In the genomic region with DNA sequence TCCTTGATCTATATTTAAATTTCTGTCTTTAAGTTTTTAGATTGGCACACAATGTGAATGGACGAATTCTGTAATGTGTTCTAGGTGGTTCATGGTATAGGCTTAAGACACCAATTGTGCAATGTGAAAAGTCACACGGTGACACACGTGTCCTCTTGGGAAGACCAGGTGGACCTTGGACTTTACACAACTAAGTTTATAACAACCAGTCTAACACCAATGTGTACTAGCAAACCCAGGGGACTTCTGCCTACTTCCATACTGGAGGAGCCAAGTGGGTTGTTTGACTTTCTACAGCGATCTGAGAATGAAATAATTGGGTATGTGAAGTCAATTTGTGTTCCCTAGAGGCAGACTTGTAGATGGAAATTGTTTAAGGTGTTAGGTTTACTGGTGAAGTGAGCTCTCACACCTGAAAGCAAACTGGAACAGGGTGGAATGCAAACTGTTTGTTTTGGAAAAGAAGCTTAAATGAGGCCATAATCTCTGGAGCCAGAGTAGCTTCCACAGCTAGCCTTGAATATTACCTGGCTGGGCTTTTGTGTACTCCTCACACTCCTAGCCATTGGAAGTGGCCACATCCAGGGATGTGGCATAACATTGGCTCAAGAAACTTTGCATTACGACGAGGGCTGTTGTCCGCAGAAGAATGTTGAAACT, we compare ENCODE assay signal across 29 cellular contexts. TPM values are rescaled to one million over a fixed set of nuclear protein-coding genes. Genes with fewer than 3 reads are reported as not detected.
DNase-seq lines count a peak whose midpoint lies in the region; ATAC-seq, FAIRE-seq and TF ChIP-seq lines count a peak whose summit lies in the region.
"Had no signal": no experiment of that assay in that cellular context is flagged by ENCODE, and none has a peak within 500 bp of the region (broad histone marks: within the 10 kb centered on the region; RNA-seq: fewer than 3 reads in every experiment).

No MANE protein-coding gene starts in this region.

- intact Hi-C loops in left lung (cut with DNase I): loop anchor here in 1 of 2 donors (5.0 kb wide), 2 partner anchors 240 to 385 kb away; no protein-coding TSS in a partner anchor
- intact Hi-C loops in transverse colon (cut with DNase I; ENCODE audit: low total_unique reads): loop anchor here (5.0 to 10.0 kb wide), 2 partner anchors 240 to 382 kb away; no protein-coding TSS in a partner anchor

- 61 to 92% methylated on average over 4 to 7 of the region's 7 CpGs for WGBS in transverse colon (ENCODE audit: low coverage in 1 of 2), 2 donors

- H3K9me2 ChIP-seq in Loucy (replicated peaks; ENCODE audit: low read depth, low read length): no peaks in the 10 kb centered on the region

- peaks cover 7% of the 10 kb centered on the region; the same call in 1 of the 2 replicates for H3F3A ChIP-seq in Loucy (ENCODE audit: low read depth)

- no peaks in the 10 kb centered on the region for H3K9me3 ChIP-seq in Loucy (ENCODE audit: insufficient read depth, low read depth, low read length)
- no peaks in the 10 kb centered on the region for H3K9me3 ChIP-seq in left lung
- no peaks in the 10 kb centered on the region for H3K9me3 ChIP-seq in transverse colon
- H3K9me3 ChIP-seq: left ventricle myocardium inferior, psoas muscle, SJSA1, tibial nerve had no signal

- TF ChIP-seq POLR2A in transverse colon (IDR thresholded peaks at IDR 0.05): no peak

- no peak for DNase-seq in activated naive CD8-positive, alpha-beta T cell treated with anti-CD3 and anti-CD28 coated beads, Interleukin-2, amount 10 ng/mL, durations not matched to agents 7 days and 5 days
- DNase-seq in activated naive CD8-positive, alpha-beta T cell treated with anti-CD3 and anti-CD28 coated beads for 36 hours: no peak
- no peak for DNase-seq in left lung
- peak; percentile 65 for DNase-seq in transverse colon
- no peak for DNase-seq in RCC 7860 (ENCODE audit: low spot score)
- DNase-seq in immature natural killer cell: no peak
- DNase-seq: ACHN, activated T-cell treated with anti-CD3 and anti-CD28 coated beads for 4 hours, COR-L47, DMS79 treated with DMSO at 0.1 percent for 48 hours, erythroblast, GM23248, IMR-90, naive B cell, NCI-H1092, NCI-H1694 treated with DMSO at 0.1 percent for 48 hours, NCI-H446 treated with DMSO at 0.1 percent for 48 hours, NCI-H82, nucleus accumbens, psoas muscle, RPMI8226 had no signal

- no peaks in the 10 kb centered on the region for H3K9me3 Mint-ChIP-seq in activated naive CD8-positive, alpha-beta T cell treated with anti-CD3 and anti-CD28 coated beads, Interleukin-2, amount 10 ng/mL, durations not matched to agents 7 days and 5 days
- no peaks in the 10 kb centered on the region for H3K9me3 Mint-ChIP-seq in activated naive CD8-positive, alpha-beta T cell treated with anti-CD3 and anti-CD28 coated beads for 36 hours
- H3K9me3 Mint-ChIP-seq in immature natural killer cell: no peaks in the 10 kb centered on the region
- H3K9me3 Mint-ChIP-seq: dendritic cell treated with granulocyte-macrophage colony-stimulating factor and Interleukin-4, amounts not matched to agents 40 ng/mL and 50 ng/mL, for 4 days; naive B cell had no signal

- FAIRE-seq in RCC 7860 (lab: Jason Lieb, UNC): no peak
- FAIRE-seq: TTC549 had no signal

- H3K9ac ChIP-seq in Loucy (ENCODE audit: low read depth, low read length, poor library complexity, severe bottlenecking): peak overlapping the region; percentile 63
- H3K9ac ChIP-seq: GM23248 had no signal

- peak overlapping the region; percentile 46 for H3K4me3 Mint-ChIP-seq in activated naive CD8-positive, alpha-beta T cell treated with anti-CD3 and anti-CD28 coated beads, Interleukin-2, amount 10 ng/mL, durations not matched to agents 7 days and 5 days
- H3K4me3 Mint-ChIP-seq in activated naive CD8-positive, alpha-beta T cell treated with anti-CD3 and anti-CD28 coated beads for 36 hours: no peak overlapping the region
- H3K4me3 Mint-ChIP-seq in immature natural killer cell: no peak overlapping the region
- H3K4me3 Mint-ChIP-seq: B cell; dendritic cell treated with granulocyte-macrophage colony-stimulating factor and Interleukin-4, amounts not matched to agents 40 ng/mL and 50 ng/mL, for 4 days; naive B cell had no signal

- no peaks in the 10 kb centered on the region for H3K27me3 ChIP-seq in Loucy (ENCODE audit: insufficient read depth, low read length, poor library complexity, severe bottlenecking)
- H3K27me3 ChIP-seq in left lung: no peaks in the 10 kb centered on the region
- no peaks in the 10 kb centered on the region for H3K27me3 ChIP-seq in transverse colon
- H3K27me3 ChIP-seq: SJSA1, tibial nerve had no signal

- H3K4me3 ChIP-seq in Loucy (ENCODE audit: low read length, poor library complexity, severe bottlenecking): peak overlapping the region; percentile 56
- H3K4me3 ChIP-seq in left lung: no peak overlapping the region
- H3K4me3 ChIP-seq in transverse colon: no peak overlapping the region
- H3K4me3 ChIP-seq: GM23248, left ventricle myocardium inferior, psoas muscle, SJSA1, tibial nerve had no signal

- no peaks in the 10 kb centered on the region for H4K20me1 ChIP-seq in Loucy (ENCODE audit: insufficient read depth, low read length, poor library complexity, severe bottlenecking)

- H3K36me3 ChIP-seq in Loucy (ENCODE audit: insufficient read depth, low read length) (no peaks in the 10 kb centered on the region), left lung (no peaks in the 10 kb centered on the region), transverse colon (no peaks in the 10 kb centered on the region)
- H3K36me3 ChIP-seq: left ventricle myocardium inferior, SJSA1, tibial nerve had no signal

- H3K4me1 Mint-ChIP-seq in activated naive CD8-positive, alpha-beta T cell treated with anti-CD3 and anti-CD28 coated beads, Interleukin-2, amount 10 ng/mL, durations not matched to agents 7 days and 5 days: peaks cover 51% of the 10 kb centered on the region
- peaks cover 28% of the 10 kb centered on the region for H3K4me1 Mint-ChIP-seq in activated naive CD8-positive, alpha-beta T cell treated with anti-CD3 and anti-CD28 coated beads for 36 hours
- H3K4me1 Mint-ChIP-seq in immature natural killer cell: peaks cover 3 to 9% of the 10 kb centered on the region in 2 donors

- H3K27ac Mint-ChIP-seq in activated naive CD8-positive, alpha-beta T cell treated with anti-CD3 and anti-CD28 coated beads, Interleukin-2, amount 10 ng/mL, durations not matched to agents 7 days and 5 days: peak overlapping the region; percentile 87
- no peak overlapping the region for H3K27ac Mint-ChIP-seq in activated naive CD8-positive, alpha-beta T cell treated with anti-CD3 and anti-CD28 coated beads for 36 hours
- H3K27ac Mint-ChIP-seq in immature natural killer cell: no peak overlapping the region
- H3K27ac Mint-ChIP-seq: B cell; dendritic cell treated with granulocyte-macrophage colony-stimulating factor and Interleukin-4, amounts not matched to agents 40 ng/mL and 50 ng/mL, for 4 days; naive B cell had no signal

- POLR2A ChIA-PET in activated naive CD8-positive, alpha-beta T cell treated with anti-CD3 and anti-CD28 coated beads, Interleukin-2, amount 10 ng/mL, durations not matched to agents 7 days and 5 days (lab: Charles Lee): interaction anchor here (1.2 kb wide), 2 partner anchors 19 to 45 kb away, joined by 7 read pairs; a partner anchor contains a TSS

- peak overlapping the region; percentile 72 for H3K4me2 ChIP-seq in Loucy (ENCODE audit: low read depth, low read length, poor library complexity, severe bottlenecking)

- H3K27ac ChIP-seq in left lung (no peak overlapping the region), transverse colon (peak overlapping the region in 1 of 4 donors; percentile 9)
- H3K27ac ChIP-seq: GM23248, left ventricle myocardium inferior, psoas muscle, SJSA1, tibial nerve had no signal

- in situ Hi-C loops in transverse colon (cut with MboI; ENCODE audit: low pct_ligation_motif_present in 1 of 4, low pct_unique_long_range_greater_than_20kb in 1 of 4, low sequenced_read_pairs in 3 of 4): loop anchor here (5.0 to 10.0 kb wide), 4 partner anchors 242 to 392 kb away; no protein-coding TSS in a partner anchor

- H3K79me2 ChIP-seq in Loucy (ENCODE audit: insufficient read depth, low read length): no peaks in the 10 kb centered on the region

- H3K36me3 Mint-ChIP-seq in activated naive CD8-positive, alpha-beta T cell treated with anti-CD3 and anti-CD28 coated beads, Interleukin-2, amount 10 ng/mL, durations not matched to agents 7 days and 5 days: no peaks in the 10 kb centered on the region
- H3K36me3 Mint-ChIP-seq in activated naive CD8-positive, alpha-beta T cell treated with anti-CD3 and anti-CD28 coated beads for 36 hours: no peaks in the 10 kb centered on the region
- no peaks in the 10 kb centered on the region for H3K36me3 Mint-ChIP-seq in immature natural killer cell
- H3K36me3 Mint-ChIP-seq: naive B cell had no signal

- TF ChIP-seq CTCF in Loucy (conservative IDR thresholded peaks at IDR 0.05; ENCODE audit: low read length): no peak
- no peak for TF ChIP-seq CTCF in left lung (IDR thresholded peaks at IDR 0.05)
- no peak for TF ChIP-seq CTCF in transverse colon (IDR thresholded peaks at IDR 0.05)

- H3K4me1 ChIP-seq in Loucy (ENCODE audit: insufficient read depth, low read length, poor library complexity, severe bottlenecking) (peaks cover 71% of the 10 kb centered on the region), left lung (peaks cover 0 to 5% of the 10 kb centered on the region in 2 donors), transverse colon (peaks cover 0 to 28% (median 14%) of the 10 kb centered on the region in 4 donors)
- H3K4me1 ChIP-seq: psoas muscle, SJSA1 had no signal

- no peak for TF ChIP-seq EP300 in transverse colon (IDR thresholded peaks at IDR 0.05; ENCODE audit: low read depth)

- H2AFZ ChIP-seq in Loucy (ENCODE audit: low read length): no peak overlapping the region
- H2AFZ ChIP-seq: GM23248 had no signal

- no peaks in the 10 kb centered on the region for H3K27me3 Mint-ChIP-seq in activated naive CD8-positive, alpha-beta T cell treated with anti-CD3 and anti-CD28 coated beads, Interleukin-2, amount 10 ng/mL, durations not matched to agents 7 days and 5 days
- no peaks in the 10 kb centered on the region for H3K27me3 Mint-ChIP-seq in activated naive CD8-positive, alpha-beta T cell treated with anti-CD3 and anti-CD28 coated beads for 36 hours
- H3K27me3 Mint-ChIP-seq in immature natural killer cell (ENCODE audit: low read depth in 3 of 3): peaks cover 2 to 5% (median 3%) of the 10 kb centered on the region in 3 donors

- ATAC-seq in activated naive CD8-positive, alpha-beta T cell treated with anti-CD3 and anti-CD28 coated beads, Interleukin-2, amount 10 ng/mL, durations not matched to agents 7 days and 5 days (ENCODE audit: low read depth): no peak
- ATAC-seq in left lung: peak; percentile 12
- ATAC-seq in HG02678 (IDR thresholded peaks at IDR 0.05; ENCODE audit: unreplicated experiment): no peak
- ATAC-seq: psoas muscle had no signal

RNA-seq across cellular contexts. Expression of a gene that starts 45.9 kb away (rescaled TPM):
- 100 to 1,000 TPM; 371 to 372 TPM for total RNA-seq in activated naive CD8-positive, alpha-beta T cell treated with anti-CD3 and anti-CD28 coated beads, Interleukin-2, amount 10 ng/mL, durations not matched to agents 7 days and 5 days
- 100 to 1,000 TPM; 372 to 385 TPM for total RNA-seq in activated naive CD8-positive, alpha-beta T cell treated with anti-CD3 and anti-CD28 coated beads for 36 hours
- total RNA-seq in left lung (100 to 1,000 TPM; 215 to 303 TPM), transverse colon (100 to 1,000 TPM; 196 to 268 (median 246) TPM)
- polyA plus RNA-seq in immature natural killer cell: 100 to 1,000 TPM; 339 to 509 (median 401) TPM
